In genomic region chr17:4939804-4940624, GRCh38 we compare ENCODE assay signal across 8 cellular contexts. TPM values are rescaled to one million over a fixed set of nuclear protein-coding genes. Genes with fewer than 3 reads are reported as not detected.
DNase-seq lines count a peak whose midpoint lies in the region; ATAC-seq and TF ChIP-seq lines count a peak whose summit lies in the region.

TSS of gene RNF167 (plus strand) at chr17:4940268. CDS start at chr17:4940910, 642 bp downstream.
TSS of gene SLC25A11 (minus strand) at chr17:4940046. CDS start at chr17:4939910, 136 bp downstream.

- H3K27ac ChIP-seq in DND-41 (ENCODE audit: low read length): peak within 1 kb of the TSS; percentile 94
- H3K27ac ChIP-seq in GM23248: peak within 1 kb of the TSS; percentile 80
- H3K27ac ChIP-seq in esophagus squamous epithelium: peak within 1 kb of the TSS; percentile 89 to 97 (median 94)

- H3K79me2 ChIP-seq in DND-41 (ENCODE audit: insufficient read depth, low read length): peaks cover 64% of the 10 kb centered on the region
- peaks cover 62% of the 10 kb centered on the region for H3K79me2 ChIP-seq in GM23248 (ENCODE audit: insufficient read depth)

- in situ Hi-C loops in GM23248 (cut with MboI): no loop called here

- peaks cover 56% of the 10 kb centered on the region for H3K4me1 Mint-ChIP-seq in activated T-helper 1 cell treated with anti-CD3 and anti-CD28 coated beads, Interleukin-12 subunit alpha, Interleukin-12 subunit beta, Interleukin-2, Interleukin-4 antibody, amounts not matched to agents 30 ng/mL and 10 ng/mL and 1 ng/mL, durations not matched to agents 14 hours and 24 hours and 36 hours (ENCODE audit: low read depth)

- no peaks in the 10 kb centered on the region for H3K9me2 ChIP-seq in GM23248 (ENCODE audit: insufficient read depth)

- DNase-seq in DND-41 (peak; percentile 98), GM23248 (peak; percentile 100), Kasumi-1 (lab: John Stamatoyannopoulos, UW) (peak; percentile 96), RPMI7951 (ENCODE audit: low read depth) (peak; percentile 99), esophagus squamous epithelium (lab: John Stamatoyannopoulos, UW) (peak; percentile 89), myocyte (ENCODE audit: low read depth) (peak; percentile 99)
- DNase-seq in activated T-helper 1 cell treated with anti-CD3 and anti-CD28 coated beads, Interleukin-12 subunit alpha, Interleukin-12 subunit beta, Interleukin-2, Interleukin-4 antibody, amounts not matched to agents 30 ng/mL and 10 ng/mL and 1 ng/mL, durations not matched to agents 14 hours and 24 hours and 36 hours (ENCODE audit: low spot score): peak; percentile 98
- DNase-seq in stimulated activated CD8-positive, alpha-beta memory T cell treated with anti-CD3 and anti-CD28 coated beads, Interleukin-7, amount 100 ng/mL, for 48 hours (ENCODE audit: extremely low read depth in 1 of 2, low read depth in 1 of 2): peak; percentile 92 to 97

- H3K4me1 ChIP-seq in DND-41 (ENCODE audit: insufficient read depth, low read length) (peaks cover 57% of the 10 kb centered on the region), GM23248 (ENCODE audit: insufficient read depth) (peaks cover 22% of the 10 kb centered on the region), esophagus squamous epithelium (peaks cover 39 to 68% (median 40%) of the 10 kb centered on the region in 3 donors)

- 1 to 2% methylated on average over 62 to 75 of the region's 75 CpGs for WGBS in GM23248 (ENCODE audit: low coverage in 1 of 2, low lambda C conversion rate in 2 of 2, missing lambda C conversion rate in 2 of 2), 2 experiments
- 0% methylated on average over 34 to 44 of the region's 75 CpGs for WGBS in esophagus squamous epithelium, 2 donors

- H4K20me1 ChIP-seq in DND-41 (ENCODE audit: insufficient read depth, low read length) (peaks cover 49% of the 10 kb centered on the region), GM23248 (ENCODE audit: insufficient read depth) (0 out of 2 replicates have a peak, but pooled peaks cover 6% of the 10 kb centered on the region)

- H3K27me3 ChIP-seq in DND-41 (ENCODE audit: insufficient read depth, low read length, poor library complexity): no peaks in the 10 kb centered on the region
- H3K27me3 ChIP-seq in GM23248 (replicated peaks; ENCODE audit: insufficient read depth): no peaks in the 10 kb centered on the region
- no peaks in the 10 kb centered on the region for H3K27me3 ChIP-seq in esophagus squamous epithelium

- H3K36me3 Mint-ChIP-seq in activated T-helper 1 cell treated with anti-CD3 and anti-CD28 coated beads, Interleukin-12 subunit alpha, Interleukin-12 subunit beta, Interleukin-2, Interleukin-4 antibody, amounts not matched to agents 30 ng/mL and 10 ng/mL and 1 ng/mL, durations not matched to agents 14 hours and 24 hours and 36 hours (ENCODE audit: low read depth): peaks cover 55% of the 10 kb centered on the region

- peak in 3 of 4 donors; percentile 34 to 70 (median 55) for TF ChIP-seq POLR2A in esophagus squamous epithelium (IDR thresholded peaks at IDR 0.05)

- H3F3A ChIP-seq in GM23248 (ENCODE audit: insufficient read depth): peaks cover 42% of the 10 kb centered on the region

- intact Hi-C loops in activated T-helper 1 cell treated with anti-CD3 and anti-CD28 coated beads, Interleukin-12 subunit alpha, Interleukin-12 subunit beta, Interleukin-2, Interleukin-4 antibody, amounts not matched to agents 30 ng/mL and 10 ng/mL and 1 ng/mL, durations not matched to agents 14 hours and 24 hours and 36 hours (cut with micrococcal nuclease): loop anchor here (1.0 to 5.0 kb wide), 9 partner anchors 8 to 573 kb away; partner anchors contain the start of genes C17orf107, INCA1, KIF1C and MED11
- intact Hi-C loops in esophagus squamous epithelium (cut with DNase I): no loop called here

- peaks cover 64% of the 10 kb centered on the region for H3K36me3 ChIP-seq in DND-41 (ENCODE audit: insufficient read depth, low read length)
- H3K36me3 ChIP-seq in GM23248 (ENCODE audit: low read depth): no peaks in the 10 kb centered on the region
- peaks cover 18 to 68% (median 23%) of the 10 kb centered on the region in 3 donors for H3K36me3 ChIP-seq in esophagus squamous epithelium

- H3K4me3 Mint-ChIP-seq in activated T-helper 1 cell treated with anti-CD3 and anti-CD28 coated beads, Interleukin-12 subunit alpha, Interleukin-12 subunit beta, Interleukin-2, Interleukin-4 antibody, amounts not matched to agents 30 ng/mL and 10 ng/mL and 1 ng/mL, durations not matched to agents 14 hours and 24 hours and 36 hours: peak within 1 kb of the TSS; percentile 100

- H2AFZ ChIP-seq in DND-41 (ENCODE audit: low read depth, low read length) (peak within 1 kb of the TSS; percentile 84), GM23248 (peak within 1 kb of the TSS; percentile 81)

- TF ChIP-seq CTCF in DND-41 (IDR thresholded peaks at IDR 0.05; ENCODE audit: borderline replicate concordance, extremely low read depth, low read length, poor library complexity, severe bottlenecking): no peak
- TF ChIP-seq CTCF in esophagus squamous epithelium (IDR thresholded peaks at IDR 0.05): no peak

- peak within 1 kb of the TSS; percentile 82 for H3K9ac ChIP-seq in DND-41 (ENCODE audit: low read depth, low read length)
- peak within 1 kb of the TSS; percentile 94 for H3K9ac ChIP-seq in GM23248

- H3K9me3 ChIP-seq in DND-41 (ENCODE audit: insufficient read depth, low read length, severe bottlenecking): no peaks in the 10 kb centered on the region
- H3K9me3 ChIP-seq in GM23248 (ENCODE audit: low read depth): no peaks in the 10 kb centered on the region
- no peaks in the 10 kb centered on the region for H3K9me3 ChIP-seq in esophagus squamous epithelium

- H3K27ac Mint-ChIP-seq in activated T-helper 1 cell treated with anti-CD3 and anti-CD28 coated beads, Interleukin-12 subunit alpha, Interleukin-12 subunit beta, Interleukin-2, Interleukin-4 antibody, amounts not matched to agents 30 ng/mL and 10 ng/mL and 1 ng/mL, durations not matched to agents 14 hours and 24 hours and 36 hours: peak within 1 kb of the TSS; percentile 94

- H3K9me3 Mint-ChIP-seq in activated T-helper 1 cell treated with anti-CD3 and anti-CD28 coated beads, Interleukin-12 subunit alpha, Interleukin-12 subunit beta, Interleukin-2, Interleukin-4 antibody, amounts not matched to agents 30 ng/mL and 10 ng/mL and 1 ng/mL, durations not matched to agents 14 hours and 24 hours and 36 hours: no peaks in the 10 kb centered on the region

- H3K4me2 ChIP-seq in DND-41 (ENCODE audit: insufficient read depth, low read length) (peak within 1 kb of the TSS; percentile 97), GM23248 (ENCODE audit: unreplicated experiment) (peak within 1 kb of the TSS; percentile 93)

- H3K27me3 Mint-ChIP-seq in activated T-helper 1 cell treated with anti-CD3 and anti-CD28 coated beads, Interleukin-12 subunit alpha, Interleukin-12 subunit beta, Interleukin-2, Interleukin-4 antibody, amounts not matched to agents 30 ng/mL and 10 ng/mL and 1 ng/mL, durations not matched to agents 14 hours and 24 hours and 36 hours (ENCODE audit: insufficient read depth): no peaks in the 10 kb centered on the region

- ATAC-seq in DND-41 (ENCODE audit: insufficient read depth, low read depth): peak; percentile 76

- peak within 1 kb of the TSS; percentile 54 to 77 for H3K4me3 ChIP-seq in DND-41 (ENCODE audit: low read depth in 1 of 2, low read length in 2 of 2)
- H3K4me3 ChIP-seq in GM23248: peak within 1 kb of the TSS; percentile 94
- peak within 1 kb of the TSS; percentile 64 to 75 (median 72) for H3K4me3 ChIP-seq in esophagus squamous epithelium

RNA-seq across cellular contexts. Expression of gene RNF167, which starts in this region (rescaled TPM):
- 19.8 and 31.7 TPM in 2 replicates for total RNA-seq in GM23248 (2014; rRNA removed; shearing (Covaris generic))
- polyA plus RNA-seq in GM23248 (2016; fragmentation: Nextera tagmentation; extraction: Ambion mirVana): 34.2 and 36.6 TPM in 2 replicates
- total RNA-seq in RPMI7951 (2014; rRNA removed; shearing (Covaris generic)): 24.0 and 25.2 TPM in 2 replicates
- total RNA-seq in activated T-helper 1 cell treated with anti-CD3 and anti-CD28 coated beads, Interleukin-12 subunit alpha, Interleukin-12 subunit beta, Interleukin-2, Interleukin-4 antibody, amounts not matched to agents 30 ng/mL and 10 ng/mL and 1 ng/mL, durations not matched to agents 14 hours and 24 hours and 36 hours: 138 and 140 TPM in 2 replicates
- total RNA-seq in esophagus squamous epithelium (10 to 100 TPM; 42.3 to 57.4 (median 54.2) TPM), myocyte (40.1 and 53.3 TPM in 2 replicates)
- polyA plus RNA-seq in myocyte (2012): 108 TPM

RNA-seq across cellular contexts. Expression of gene SLC25A11, which starts in this region (rescaled TPM):
- total RNA-seq in GM23248 (2014; rRNA removed; shearing (Covaris generic)): 68.5 and 131 TPM in 2 replicates
- 71.4 and 73.2 TPM in 2 replicates for polyA plus RNA-seq in GM23248 (2016; fragmentation: Nextera tagmentation; extraction: Ambion mirVana)
- total RNA-seq in RPMI7951 (2014; rRNA removed; shearing (Covaris generic)): 45.3 and 71.5 TPM in 2 replicates
- total RNA-seq in activated T-helper 1 cell treated with anti-CD3 and anti-CD28 coated beads, Interleukin-12 subunit alpha, Interleukin-12 subunit beta, Interleukin-2, Interleukin-4 antibody, amounts not matched to agents 30 ng/mL and 10 ng/mL and 1 ng/mL, durations not matched to agents 14 hours and 24 hours and 36 hours: 111 and 116 TPM in 2 replicates
- total RNA-seq in esophagus squamous epithelium (10 to 100 TPM; 29.3 to 54.2 (median 42.2) TPM), myocyte (87.4 and 100 TPM in 2 replicates)
- 98.8 TPM for polyA plus RNA-seq in myocyte (2012)

Comparison
In these comparisons a context has a peak if more than half of its experiments do, and no peak if none do; other contexts are left out.
1. Peak in every context shown above with its lines: DNase-seq, ATAC-seq, H3K4me3 ChIP-seq and H3K27ac ChIP-seq.